In genomic region chr4:16659694-16660093, GRCh38 we compare ENCODE assay signal across 17 cellular contexts.
"Had no signal": no experiment of that assay in that cellular context is flagged by ENCODE, and none has a peak within 500 bp of the region (broad histone marks: within the 10 kb centered on the region; RNA-seq: fewer than 3 reads in every experiment).

No MANE protein-coding gene starts in this region.

- H3K9me3 ChIP-seq: tibial artery, upper lobe of right lung had no signal

- H3K27ac ChIP-seq: right lobe of liver, tibial artery, upper lobe of right lung had no signal

- DNase-seq: activated B cell treated with CpG ODN at 0.5 μM for 24 hours; activated CD4-positive, alpha-beta T cell treated with anti-CD3 and anti-CD28 coated beads, Interleukin-2, amount 50 U/mL, for 1 hour; activated CD8-positive, alpha-beta memory T cell treated with anti-CD3 and anti-CD28 coated beads, Interleukin-2, amount 10 ng/mL, durations not matched to agents 7 days and 5 days; activated CD8-positive, alpha-beta T cell treated with anti-CD3 and anti-CD28 coated beads, Interleukin-2, amount 10 ng/mL, durations not matched to agents 7 days and 5 days; activated naive CD8-positive, alpha-beta T cell treated with anti-CD3 and anti-CD28 coated beads, Interleukin-2, amount 50 U/mL, for 24 hours; activated T-cell treated with anti-CD3 and anti-CD28 coated beads, Interleukin-2, amount 50 U/mL, for 48 hours; cortex of kidney; natural killer cell; right lobe of liver; stimulated activated CD4-positive, alpha-beta T cell treated with anti-CD3 and anti-CD28 coated beads, Interleukin-4, amount 100 ng/mL, for 1 hour; T-helper 2 cell; tibial artery; upper lobe of right lung had no signal

- H3K27me3 ChIP-seq: right lobe of liver, tibial artery, upper lobe of right lung had no signal

- H3K27me3 Mint-ChIP-seq: activated B cell treated with CpG ODN at 0.5 μM for 24 hours; activated CD8-positive, alpha-beta memory T cell treated with anti-CD3 and anti-CD28 coated beads, Interleukin-2, amount 10 ng/mL, durations not matched to agents 7 days and 5 days; activated naive CD4-positive, alpha-beta T cell treated with anti-CD3 and anti-CD28 coated beads, Interleukin-2, amount 50 U/mL, for 24 hours; activated naive CD8-positive, alpha-beta T cell treated with anti-CD3 and anti-CD28 coated beads, Interleukin-2, amount 50 U/mL, for 24 hours; memory B cell; stimulated activated naive CD8-positive, alpha-beta T cell treated with anti-CD3 and anti-CD28 coated beads, Interleukin-15, Interleukin-2, amounts not matched to agents 100 ng/mL and 50 ng/mL, for 24 hours had no signal

- H3K4me1 ChIP-seq: right lobe of liver, tibial artery, upper lobe of right lung had no signal

- ATAC-seq: activated CD8-positive, alpha-beta memory T cell treated with anti-CD3 and anti-CD28 coated beads, Interleukin-2, amount 10 ng/mL, durations not matched to agents 7 days and 5 days; activated CD8-positive, alpha-beta T cell treated with anti-CD3 and anti-CD28 coated beads, Interleukin-2, amount 10 ng/mL, durations not matched to agents 7 days and 5 days; activated naive CD8-positive, alpha-beta T cell treated with anti-CD3 and anti-CD28 coated beads, Interleukin-2, amount 50 U/mL, for 24 hours; natural killer cell; right lobe of liver; upper lobe of right lung had no signal

- H3K27ac Mint-ChIP-seq: activated B cell treated with CpG ODN at 0.5 μM for 24 hours; activated CD8-positive, alpha-beta memory T cell treated with anti-CD3 and anti-CD28 coated beads, Interleukin-2, amount 10 ng/mL, durations not matched to agents 7 days and 5 days; activated CD8-positive, alpha-beta T cell treated with anti-CD3 and anti-CD28 coated beads, Interleukin-2, amount 10 ng/mL, durations not matched to agents 7 days and 5 days; activated naive CD4-positive, alpha-beta T cell treated with anti-CD3 and anti-CD28 coated beads, Interleukin-2, amount 50 U/mL, for 24 hours; activated naive CD8-positive, alpha-beta T cell treated with anti-CD3 and anti-CD28 coated beads, Interleukin-2, amount 50 U/mL, for 24 hours; activated T-helper 2 cell treated with anti-CD3 and anti-CD28 coated beads, Interferon-gamma antibody, Interleukin-2, Interleukin-4, amounts not matched to agents 10 μg/mL and 5 μg/mL and 100 μg/mL, durations not matched to agents 14 hours and 24 hours and 36 hours; memory B cell; natural killer cell; stimulated activated naive CD8-positive, alpha-beta T cell treated with anti-CD3 and anti-CD28 coated beads, Interleukin-15, Interleukin-2, amounts not matched to agents 100 ng/mL and 50 ng/mL, for 24 hours had no signal

- H3K36me3 Mint-ChIP-seq: activated CD8-positive, alpha-beta memory T cell treated with anti-CD3 and anti-CD28 coated beads, Interleukin-2, amount 10 ng/mL, durations not matched to agents 7 days and 5 days; activated naive CD4-positive, alpha-beta T cell treated with anti-CD3 and anti-CD28 coated beads, Interleukin-2, amount 50 U/mL, for 24 hours; memory B cell; natural killer cell had no signal

- H3K4me1 Mint-ChIP-seq: activated B cell treated with CpG ODN at 0.5 μM for 24 hours; activated CD8-positive, alpha-beta memory T cell treated with anti-CD3 and anti-CD28 coated beads, Interleukin-2, amount 10 ng/mL, durations not matched to agents 7 days and 5 days; activated naive CD4-positive, alpha-beta T cell treated with anti-CD3 and anti-CD28 coated beads, Interleukin-2, amount 50 U/mL, for 24 hours; activated naive CD8-positive, alpha-beta T cell treated with anti-CD3 and anti-CD28 coated beads, Interleukin-2, amount 50 U/mL, for 24 hours; memory B cell; natural killer cell had no signal

- H3K36me3 ChIP-seq: right lobe of liver, tibial artery, upper lobe of right lung had no signal

- H3K4me3 Mint-ChIP-seq: activated B cell treated with CpG ODN at 0.5 μM for 24 hours; activated CD8-positive, alpha-beta memory T cell treated with anti-CD3 and anti-CD28 coated beads, Interleukin-2, amount 10 ng/mL, durations not matched to agents 7 days and 5 days; activated CD8-positive, alpha-beta T cell treated with anti-CD3 and anti-CD28 coated beads, Interleukin-2, amount 10 ng/mL, durations not matched to agents 7 days and 5 days; activated naive CD4-positive, alpha-beta T cell treated with anti-CD3 and anti-CD28 coated beads, Interleukin-2, amount 50 U/mL, for 24 hours; activated naive CD8-positive, alpha-beta T cell treated with anti-CD3 and anti-CD28 coated beads, Interleukin-2, amount 50 U/mL, for 24 hours; memory B cell; natural killer cell; stimulated activated naive CD8-positive, alpha-beta T cell treated with anti-CD3 and anti-CD28 coated beads, Interleukin-15, Interleukin-2, amounts not matched to agents 100 ng/mL and 50 ng/mL, for 24 hours had no signal

- H3K9me3 Mint-ChIP-seq: activated B cell treated with CpG ODN at 0.5 μM for 24 hours; activated naive CD4-positive, alpha-beta T cell treated with anti-CD3 and anti-CD28 coated beads, Interleukin-2, amount 50 U/mL, for 24 hours; activated T-helper 2 cell treated with anti-CD3 and anti-CD28 coated beads, Interferon-gamma antibody, Interleukin-2, Interleukin-4, amounts not matched to agents 10 μg/mL and 5 μg/mL and 100 μg/mL, durations not matched to agents 14 hours and 24 hours and 36 hours had no signal

- H3K4me3 ChIP-seq: right lobe of liver, tibial artery, upper lobe of right lung had no signal
